Comparison of ENCODE assay signal across 15 cellular contexts in genomic region chr20:1569417-1569861, GRCh38. TPM values are rescaled to one million over a fixed set of nuclear protein-coding genes. Genes with fewer than 3 reads are reported as not detected.
DNase-seq lines count a peak whose midpoint lies in the region; ATAC-seq and TF ChIP-seq lines count a peak whose summit lies in the region.
"Had no signal": no experiment of that assay in that cellular context is flagged by ENCODE, and none has a peak within 500 bp of the region (broad histone marks: within the 10 kb centered on the region; RNA-seq: fewer than 3 reads in every experiment).

No MANE protein-coding gene starts in this region.

- H4K20me1 ChIP-seq in osteoblast (ENCODE audit: insufficient read depth, low read length): no peaks in the 10 kb centered on the region

- no peak overlapping the region for H3K4me2 ChIP-seq in osteoblast (ENCODE audit: insufficient read depth, low read length)

- no peak for ATAC-seq in GM18868 (IDR thresholded peaks at IDR 0.05; ENCODE audit: unreplicated experiment)
- ATAC-seq in HG03175 (IDR thresholded peaks at IDR 0.05; ENCODE audit: unreplicated experiment): no peak
- ATAC-seq in GM18873 (IDR thresholded peaks at IDR 0.05; ENCODE audit: low FRiP score, unreplicated experiment): no peak
- ATAC-seq: WTC11 had no signal

- no peaks in the 10 kb centered on the region for H3K27me3 ChIP-seq in osteoblast (ENCODE audit: insufficient read depth, low read length)

- H3K4me1 ChIP-seq in osteoblast (ENCODE audit: insufficient read depth, low read length): peaks cover 14% of the 10 kb centered on the region

- TF ChIP-seq CTCF in osteoblast (IDR thresholded peaks at IDR 0.05; ENCODE audit: extremely low read depth, low read depth, low read length): no peak

- DNase-seq in GM03348 (ENCODE audit: low spot score) (peak; percentile 11), NOMO-1 (lab: John Stamatoyannopoulos, UW; ENCODE audit: unreplicated experiment in 2 of 2) (peak; percentile 30 to 56), dermis blood vessel endothelial cell (peak; percentile 64), osteoblast (ENCODE audit: insufficient read length, low spot score, missing footprints) (no peak), NCI-H2171 (lab: John Stamatoyannopoulos, UW) (no peak)
- DNase-seq: DND-41, NCI-H1417, posterior cingulate gyrus had no signal

- no peaks in the 10 kb centered on the region for H3K36me3 ChIP-seq in osteoblast (ENCODE audit: insufficient read depth, low read length)

- H3K27ac ChIP-seq in osteoblast (ENCODE audit: low read depth, low read length): no peak overlapping the region

- no peaks in the 10 kb centered on the region for H3K79me2 ChIP-seq in osteoblast (ENCODE audit: insufficient read depth, low read length)

- peak overlapping the region; percentile 1 for H2AFZ ChIP-seq in osteoblast (ENCODE audit: low read length)

- no peak overlapping the region for H3K4me3 ChIP-seq in osteoblast (ENCODE audit: insufficient read depth, low read length)

- H3K9me3 ChIP-seq in osteoblast (ENCODE audit: low read depth, low read length): no peaks in the 10 kb centered on the region

RNA-seq across cellular contexts. Expression of gene SIRPD, which starts 11.9 kb away (rescaled TPM):
- total RNA-seq in dermis blood vessel endothelial cell (not detected in 2 replicates), osteoblast (not detected in 2 replicates)
- total RNA-seq: frontal cortex, lower leg skin, temporal lobe, WTC11 had no signal

RNA-seq across cellular contexts. Expression of gene SIRPB1, which starts 50.4 kb away (rescaled TPM):
- 0.17 and 4.0 TPM in 2 replicates for total RNA-seq in dermis blood vessel endothelial cell
- total RNA-seq in osteoblast: 0.72 and 1.2 TPM in 2 replicates
- total RNA-seq: temporal lobe, WTC11 had no signal

Comparison
In these comparisons a context has a peak if more than half of its experiments do, and no peak if none do; other contexts are left out.
1. DNase-seq: peak in GM03348 (single experiment), NOMO-1 (2 of 2) and dermis blood vessel endothelial cell (single experiment); none in osteoblast (single experiment) and NCI-H2171 (single experiment).